ENCODE assay signal across 8 cellular contexts in the genomic region with DNA sequence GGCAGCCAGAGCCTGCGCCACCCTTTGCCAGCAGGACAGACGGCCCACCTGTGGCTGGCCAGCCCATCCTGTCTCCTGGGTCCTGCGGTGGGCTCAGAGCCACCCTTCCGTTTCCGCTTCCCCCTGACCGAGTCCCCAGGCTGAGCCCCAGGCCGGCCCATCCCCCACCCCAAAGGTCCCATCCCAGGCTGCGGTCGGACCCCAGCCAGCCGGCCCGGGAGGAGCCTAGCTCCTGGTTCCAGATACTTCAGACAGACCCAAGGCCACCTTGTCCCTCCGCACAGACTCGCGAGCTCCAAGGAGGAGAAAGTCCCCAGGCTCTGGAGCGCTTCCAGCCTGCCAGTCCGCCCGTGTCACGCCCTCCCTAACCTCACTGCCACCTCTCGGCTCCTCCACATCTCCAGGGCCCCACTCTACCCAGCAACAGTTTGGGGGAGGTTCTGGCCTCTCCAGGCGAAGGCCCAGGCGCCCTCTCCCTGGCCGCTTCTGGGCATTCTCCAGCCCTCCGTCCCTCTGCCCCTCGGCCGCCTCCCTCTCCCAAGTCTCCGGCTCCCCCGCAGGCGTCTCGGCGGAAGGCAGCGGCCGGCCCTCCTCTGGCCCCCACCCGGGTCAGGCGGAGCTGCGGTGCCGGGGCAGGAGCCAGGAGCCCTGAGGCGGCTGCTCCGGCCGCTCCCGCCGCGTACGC. TPM values are rescaled to one million over a fixed set of nuclear protein-coding genes. Genes with fewer than 3 reads are reported as not detected.
DNase-seq lines count a peak whose midpoint lies in the region; ATAC-seq, FAIRE-seq and TF ChIP-seq lines count a peak whose summit lies in the region.

No MANE protein-coding gene starts in this region.

- no peak for ATAC-seq in HG03135 (IDR thresholded peaks at IDR 0.05; ENCODE audit: unreplicated experiment)

- H3K27ac ChIP-seq in trophoblast cell (ENCODE audit: low read depth, low read length) (no peak overlapping the region), brain microvascular endothelial cell (no peak overlapping the region)

- no peak overlapping the region for H3K9ac ChIP-seq in trophoblast cell (ENCODE audit: low read length)

- peaks cover 2% of the 10 kb centered on the region for H3K9me3 ChIP-seq in trophoblast cell (ENCODE audit: insufficient read depth, low read depth, low read length)

- no peak overlapping the region for H3K14ac ChIP-seq in trophoblast cell (ENCODE audit: low read length)

- H3K36me3 ChIP-seq in trophoblast cell (ENCODE audit: control insufficient read depth in 1 of 2, insufficient read depth in 2 of 2, low read length in 2 of 2): no peaks in the 10 kb centered on the region
- no peaks in the 10 kb centered on the region for H3K36me3 ChIP-seq in brain microvascular endothelial cell (replicated peaks)

- H2AFZ ChIP-seq in trophoblast cell (ENCODE audit: insufficient read depth, low read length, poor library complexity): peak overlapping the region; percentile 41

- no peak overlapping the region for H3K18ac ChIP-seq in trophoblast cell (ENCODE audit: low read length)

- no peak overlapping the region for H3K23ac ChIP-seq in trophoblast cell (ENCODE audit: low read length)

- no CpG with 5 or more reads among the region's 43 CpGs for WGBS in trophoblast cell (ENCODE audit: extremely low coverage, insufficient coverage, insufficient read length)

- H3K4ac ChIP-seq in trophoblast cell (ENCODE audit: low read depth, low read length): no peak overlapping the region

- H3K79me1 ChIP-seq in trophoblast cell (ENCODE audit: low read length): no peaks in the 10 kb centered on the region

- DNase-seq in EL: peak; percentile 21
- peak; percentile 14 for DNase-seq in NCI-H774 (lab: John Stamatoyannopoulos, UW)
- peak; percentile 49 to 50 for DNase-seq in frontal cortex (ENCODE audit: low spot score in 2 of 2)
- DNase-seq in trophoblast cell: no peak
- DNase-seq in brain microvascular endothelial cell: no peak
- DNase-seq in activated effector memory CD4-positive, alpha-beta T cell treated with anti-CD3 and anti-CD28 coated beads, Interleukin-2, amount 50 U/mL, for 16 hours: no peak
- DNase-seq in NCI-H510A (lab: John Stamatoyannopoulos, UW): no peak

- no peak overlapping the region for H4K91ac ChIP-seq in trophoblast cell (ENCODE audit: low read depth, low read length)

- H2BK12ac ChIP-seq in trophoblast cell (ENCODE audit: low read length): no peak overlapping the region

- no peak for FAIRE-seq in frontal cortex (lab: Jason Lieb, UNC)

- H2AK5ac ChIP-seq in trophoblast cell (ENCODE audit: low read length): no peak overlapping the region

- H3K79me2 ChIP-seq in trophoblast cell (ENCODE audit: control insufficient read depth, insufficient read depth, low read length, poor library complexity): no peaks in the 10 kb centered on the region

- peaks cover 11 to 15% of the 10 kb centered on the region in 2 experiments for H3K4me1 ChIP-seq in trophoblast cell (ENCODE audit: control insufficient read depth in 1 of 2, insufficient read depth in 2 of 2, low read length in 2 of 2)

- H3K27me3 ChIP-seq in trophoblast cell (ENCODE audit: insufficient read depth, low read length) (peaks cover 32% of the 10 kb centered on the region), brain microvascular endothelial cell (replicated peaks) (peaks cover 43% of the 10 kb centered on the region)

- peak overlapping the region; percentile 67 for H3K4me3 ChIP-seq in trophoblast cell (ENCODE audit: low read depth, low read length)
- no peak overlapping the region for H3K4me3 ChIP-seq in brain microvascular endothelial cell (ENCODE audit: low read depth, low read length)

- no peak overlapping the region for H4K12ac ChIP-seq in trophoblast cell (ENCODE audit: low read depth, low read length)

- in situ Hi-C loops in brain microvascular endothelial cell (cut with HindIII; ENCODE audit: low pct_ligation_motif_present, low sequenced_read_pairs): no loop called here

- TF ChIP-seq CTCF in brain microvascular endothelial cell (IDR thresholded peaks at IDR 0.05; ENCODE audit: low read depth, low read length, missing control alignments): no peak

- no peak overlapping the region for H4K8ac ChIP-seq in trophoblast cell (ENCODE audit: low read depth, low read length)

- H2BK120ac ChIP-seq in trophoblast cell (ENCODE audit: insufficient read depth, low read length, poor library complexity): no peak overlapping the region

- H3K4me2 ChIP-seq in trophoblast cell (ENCODE audit: low read length): peak overlapping the region; percentile 83

- no peak overlapping the region for H2BK5ac ChIP-seq in trophoblast cell (ENCODE audit: low read depth, low read length, poor library complexity)

RNA-seq across cellular contexts. Expression of gene LRRN2, which starts 0.8 kb away (rescaled TPM):
- 7.7 TPM for total RNA-seq in frontal cortex
- polyA plus RNA-seq in trophoblast cell (2013): 0.34 and 0.49 TPM in 2 replicates

Comparison
In these comparisons a context has a peak if more than half of its experiments do, and no peak if none do; other contexts are left out.
1. DNase-seq: peak in EL (single experiment), NCI-H774 (single experiment) and frontal cortex (2 of 2); none in trophoblast cell (0 of 2), brain microvascular endothelial cell (single experiment), activated effector memory CD4-positive, alpha-beta T cell treated with anti-CD3 and anti-CD28 coated beads, Interleukin-2, amount 50 U/mL, for 16 hours (single experiment) and NCI-H510A (single experiment).